In genomic region chr6:33427585-33428218, GRCh38 we compare ENCODE assay signal across 8 cellular contexts. TPM values are rescaled to one million over a fixed set of nuclear protein-coding genes. Genes with fewer than 3 reads are reported as not detected.
DNase-seq lines count a peak whose midpoint lies in the region; ATAC-seq and TF ChIP-seq lines count a peak whose summit lies in the region.

No MANE protein-coding gene starts in this region.

- no peaks in the 10 kb centered on the region for H3K9me2 ChIP-seq in PC-3 (replicated peaks; ENCODE audit: low read length)

- H3K4me1 ChIP-seq in PC-3 (ENCODE audit: insufficient read depth, low read length), result peaks cover 23% of the 10 kb centered on the region
- H3K4me1 ChIP-seq in trophoblast cell (ENCODE audit: control insufficient read depth in 1 of 2, insufficient read depth in 2 of 2, low read length in 2 of 2), result peaks cover 36 to 43% of the 10 kb centered on the region in 2 experiments

- H3K36me3 Mint-ChIP-seq in activated naive CD8-positive, alpha-beta T cell, result no peaks in the 10 kb centered on the region

- peak; percentile 22; the same call in 1 of the 2 replicates for TF ChIP-seq CTCF in PC-3 (conservative IDR thresholded peaks at IDR 0.05; ENCODE audit: low read depth, low read length)

- H3K9me3 ChIP-seq in PC-3 (ENCODE audit: low read length), result no peaks in the 10 kb centered on the region
- H3K9me3 ChIP-seq in trophoblast cell (ENCODE audit: insufficient read depth, low read depth, low read length), result peaks cover 2% of the 10 kb centered on the region

- H3K36me3 ChIP-seq in PC-3 (ENCODE audit: low read depth, low read length) (no peaks in the 10 kb centered on the region), trophoblast cell (ENCODE audit: control insufficient read depth in 1 of 2, insufficient read depth in 2 of 2, low read length in 2 of 2) (no peaks in the 10 kb centered on the region)

- intact Hi-C loops in PC-3 (cut with micrococcal nuclease) (no loop called here), cardiac septum (cut with DNase I) (no loop called here)

- CTCF ChIA-PET in PC-3 (lab: Charles Lee), result no interaction called here

- BruUV-seq in PC-3 (replicated peaks; lab: Mats Ljungman, UMichigan), result no TSS peak

- no peaks in the 10 kb centered on the region for H3K27me3 Mint-ChIP-seq in activated naive CD8-positive, alpha-beta T cell

- H3K14ac ChIP-seq in trophoblast cell (ENCODE audit: low read length), result peak overlapping the region; percentile 73

- H3K27ac Mint-ChIP-seq in activated naive CD8-positive, alpha-beta T cell, result peak overlapping the region; percentile 94

- peak overlapping the region; percentile 42 for H3K18ac ChIP-seq in trophoblast cell (ENCODE audit: low read length)

- H2AFZ ChIP-seq in PC-3 (ENCODE audit: low read length) (peak overlapping the region; percentile 77), trophoblast cell (ENCODE audit: insufficient read depth, low read length, poor library complexity) (peak overlapping the region; percentile 77)

- peak overlapping the region; percentile 95 for H3K4me3 Mint-ChIP-seq in activated naive CD8-positive, alpha-beta T cell

- WGBS in trophoblast cell (ENCODE audit: extremely low coverage, insufficient coverage, insufficient read length), result no CpG with 5 or more reads among the region's 79 CpGs

- H3K4ac ChIP-seq in trophoblast cell (ENCODE audit: low read depth, low read length), result peak overlapping the region; percentile 44

- no peaks in the 10 kb centered on the region for H4K20me1 ChIP-seq in PC-3 (ENCODE audit: low read length)

- H3K9ac ChIP-seq in PC-3 (ENCODE audit: low read length) (no peak overlapping the region), trophoblast cell (ENCODE audit: low read length) (peak overlapping the region; percentile 6)

- peak overlapping the region; percentile 42 for H2BK12ac ChIP-seq in trophoblast cell (ENCODE audit: low read length)

- peak overlapping the region; percentile 7 for H2BK120ac ChIP-seq in trophoblast cell (ENCODE audit: insufficient read depth, low read length, poor library complexity)

- H4K8ac ChIP-seq in trophoblast cell (ENCODE audit: low read depth, low read length), result peak overlapping the region; percentile 50

- no peak overlapping the region for H3K23ac ChIP-seq in trophoblast cell (ENCODE audit: low read length)

- H3K4me2 ChIP-seq in PC-3 (ENCODE audit: low read length) (peak overlapping the region; percentile 94), trophoblast cell (ENCODE audit: low read length) (peak overlapping the region; percentile 70)

- peaks cover 10% of the 10 kb centered on the region for H3K79me1 ChIP-seq in trophoblast cell (ENCODE audit: low read length)

- H3K4me3 ChIP-seq in PC-3 (ENCODE audit: low read length), result peak overlapping the region; percentile 75
- H3K4me3 ChIP-seq in trophoblast cell (ENCODE audit: low read depth, low read length), result peak overlapping the region; percentile 75

- H3F3A ChIP-seq in PC-3 (ENCODE audit: low read length, unreplicated experiment), result no peaks in the 10 kb centered on the region

- peak; percentile 14 for ATAC-seq in PC-3
- ATAC-seq in HG03460 (IDR thresholded peaks at IDR 0.05; ENCODE audit: unreplicated experiment), result no peak
- ATAC-seq in HG02678 (IDR thresholded peaks at IDR 0.05; ENCODE audit: unreplicated experiment), result no peak

- H3K27ac ChIP-seq in PC-3 (ENCODE audit: low read length) (no peak overlapping the region), trophoblast cell (ENCODE audit: low read depth, low read length) (no peak overlapping the region)

- H4K91ac ChIP-seq in trophoblast cell (ENCODE audit: low read depth, low read length), result peak overlapping the region; percentile 61

- H2AK5ac ChIP-seq in trophoblast cell (ENCODE audit: low read length), result peak overlapping the region; percentile 35

- H3K9me3 Mint-ChIP-seq in activated naive CD8-positive, alpha-beta T cell (ENCODE audit: low read depth), result no peaks in the 10 kb centered on the region

- POLR2A ChIA-PET in PC-3 (lab: Charles Lee; ENCODE audit: unreplicated experiment), result no interaction called here

- no peak overlapping the region for H2BK5ac ChIP-seq in trophoblast cell (ENCODE audit: low read depth, low read length, poor library complexity)

- H3K79me2 ChIP-seq in PC-3 (ENCODE audit: low read length) (no peaks in the 10 kb centered on the region), trophoblast cell (ENCODE audit: control insufficient read depth, insufficient read depth, low read length, poor library complexity) (peaks cover 6% of the 10 kb centered on the region)

- DNase-seq in DMS 273 (lab: John Stamatoyannopoulos, UW; ENCODE audit: unreplicated experiment) (peak; percentile 64), DMS 273 treated with DMSO at 0.1 percent for 48 hours (lab: John Stamatoyannopoulos, UW) (no peak), PC-3 (peak; percentile 18), cardiac septum (ENCODE audit: low spot score) (peak; percentile 85), trophoblast cell (peak in 1 of 2 donors; percentile 40)

- peak overlapping the region; percentile 33 for H4K12ac ChIP-seq in trophoblast cell (ENCODE audit: low read depth, low read length)

- peaks cover 80% of the 10 kb centered on the region for H3K4me1 Mint-ChIP-seq in activated naive CD8-positive, alpha-beta T cell (ENCODE audit: low read depth)

- H3K27me3 ChIP-seq in PC-3 (ENCODE audit: low read length) (no peaks in the 10 kb centered on the region), trophoblast cell (ENCODE audit: insufficient read depth, low read length) (no peaks in the 10 kb centered on the region)

RNA-seq across cellular contexts. Expression of gene SYNGAP1, which starts 7.8 kb away (rescaled TPM):
- 1.9 and 2.9 TPM in 2 replicates for total RNA-seq in PC-3 (2014; rRNA removed)
- 9.0 TPM for total RNA-seq in cardiac septum
- polyA plus RNA-seq in trophoblast cell (2013), result 11.3 and 23.2 TPM in 2 replicates

RNA-seq across cellular contexts. Expression of gene CUTA, which starts 9.8 kb away (rescaled TPM):
- total RNA-seq in PC-3 (2014; rRNA removed) (227 and 242 TPM in 2 replicates), cardiac septum (94.6 TPM)
- 201 and 213 TPM in 2 replicates for polyA plus RNA-seq in trophoblast cell (2013)

RNA-seq across cellular contexts. Expression of gene PHF1, which starts 16.9 kb away (rescaled TPM):
- total RNA-seq in PC-3 (2014; rRNA removed) (36.6 and 40.3 TPM in 2 replicates), cardiac septum (74.8 TPM)
- 42.6 and 42.7 TPM in 2 replicates for polyA plus RNA-seq in trophoblast cell (2013)

RNA-seq across cellular contexts. Expression of gene ZBTB9, which starts 26.7 kb away (rescaled TPM):
- total RNA-seq in PC-3 (2014; rRNA removed) (7.0 and 9.1 TPM in 2 replicates), cardiac septum (4.5 TPM)
- 5.7 and 6.1 TPM in 2 replicates for polyA plus RNA-seq in trophoblast cell (2013)

RNA-seq across cellular contexts. Expression of gene KIFC1, which starts 36.1 kb away (rescaled TPM):
- total RNA-seq in PC-3 (2014; rRNA removed) (60.6 and 66.7 TPM in 2 replicates), cardiac septum (0.24 TPM)
- polyA plus RNA-seq in trophoblast cell (2013), result 66.1 and 66.6 TPM in 2 replicates
